ENCODE assay signal across 32 cellular contexts in the genomic region with DNA sequence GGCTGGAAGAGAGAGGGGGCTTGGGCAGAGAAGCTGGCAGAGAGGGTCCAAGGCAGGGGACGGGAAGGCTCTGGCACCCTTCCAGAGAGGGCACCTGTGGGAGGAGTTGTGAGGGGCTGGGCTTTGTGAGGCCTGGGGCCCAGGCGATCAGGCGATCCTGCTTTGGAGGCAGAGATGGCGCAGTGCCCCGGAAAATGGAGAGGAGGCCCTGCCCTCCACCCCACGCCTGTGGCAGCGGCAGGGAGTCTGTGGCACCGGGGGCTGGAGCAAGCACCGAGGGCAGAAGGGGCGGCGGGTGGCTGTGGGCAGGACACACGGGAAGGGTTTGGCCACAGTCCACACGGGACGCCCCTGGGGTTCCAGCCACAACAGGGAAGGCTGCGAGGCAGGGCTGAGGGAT. TPM values are rescaled to one million over a fixed set of nuclear protein-coding genes. Genes with fewer than 3 reads are reported as not detected.
"Had no signal": no experiment of that assay in that cellular context is flagged by ENCODE, and none has a peak within 500 bp of the region (broad histone marks: within the 10 kb centered on the region; RNA-seq: fewer than 3 reads in every experiment).

No MANE protein-coding gene starts in this region.

- H3K27ac ChIP-seq: adrenal gland, ascending aorta, body of pancreas, SK-N-MC, VCaP had no signal

- H3K4me3 Mint-ChIP-seq: activated CD4-positive, alpha-beta memory T cell treated with anti-CD3 and anti-CD28 coated beads, Interleukin-2, amount 10 ng/mL, durations not matched to agents 7 days and 5 days; activated CD4-positive, alpha-beta T cell treated with anti-CD3 and anti-CD28 coated beads for 36 hours; activated naive CD8-positive, alpha-beta T cell treated with anti-CD3 and anti-CD28 coated beads, Interleukin-2, amount 10 ng/mL, durations not matched to agents 7 days and 5 days; activated T-cell treated with anti-CD3 and anti-CD28 coated beads, Interleukin-2, amount 50 U/mL, for 72 hours; T-cell had no signal

- DNase-seq: activated CD4-positive, alpha-beta memory T cell treated with anti-CD3 and anti-CD28 coated beads, Interleukin-2, amount 10 ng/mL, durations not matched to agents 7 days and 5 days; activated CD4-positive, alpha-beta T cell treated with anti-CD3 and anti-CD28 coated beads for 36 hours; activated CD4-positive, alpha-beta T cell treated with anti-CD3 and anti-CD28 coated beads, Interleukin-2, amount 50 U/mL, for 1 hour; activated naive CD4-positive, alpha-beta T cell treated with anti-CD3 and anti-CD28 coated beads, Interleukin-2, amount 50 U/mL, for 16 hours; activated naive CD8-positive, alpha-beta T cell treated with anti-CD3 and anti-CD28 coated beads, Interleukin-2, amount 10 ng/mL, durations not matched to agents 7 days and 5 days; activated T-cell treated with anti-CD3 and anti-CD28 coated beads for 4 hours; activated T-cell treated with anti-CD3 and anti-CD28 coated beads, Interleukin-2, amount 50 U/mL, for 72 hours; adrenal gland; body of pancreas; central memory CD4-positive, alpha-beta T cell; KG1; NCI-H1048; NCI-H146; NCI-H1930; NCI-H2171; NCI-H2227 treated with DMSO at 0.1 percent for 48 hours; NCI-H526; NCI-H82; RPMI8226; T-cell; T-helper 2 cell; T1000 had no signal

- ATAC-seq: activated CD4-positive, alpha-beta T cell treated with anti-CD3 and anti-CD28 coated beads for 36 hours; activated T-cell treated with anti-CD3 and anti-CD28 coated beads, Interleukin-2, amount 50 U/mL, for 72 hours; body of pancreas; Panc1; Right ventricle myocardium inferior; T-cell had no signal

- H3K27me3 ChIP-seq: adrenal gland, ascending aorta, body of pancreas had no signal

- H3K36me3 Mint-ChIP-seq: activated naive CD8-positive, alpha-beta T cell treated with anti-CD3 and anti-CD28 coated beads, Interleukin-2, amount 10 ng/mL, durations not matched to agents 7 days and 5 days; T-cell had no signal

- H3K27ac Mint-ChIP-seq: activated CD4-positive, alpha-beta memory T cell treated with anti-CD3 and anti-CD28 coated beads, Interleukin-2, amount 10 ng/mL, durations not matched to agents 7 days and 5 days; activated CD4-positive, alpha-beta T cell treated with anti-CD3 and anti-CD28 coated beads for 36 hours; activated naive CD8-positive, alpha-beta T cell treated with anti-CD3 and anti-CD28 coated beads, Interleukin-2, amount 10 ng/mL, durations not matched to agents 7 days and 5 days; activated T-cell treated with anti-CD3 and anti-CD28 coated beads, Interleukin-2, amount 50 U/mL, for 72 hours; T-cell had no signal

- H3K4me3 ChIP-seq: adrenal gland, ascending aorta, body of pancreas, SK-N-MC had no signal

- H3K27me3 Mint-ChIP-seq: activated CD4-positive, alpha-beta T cell treated with anti-CD3 and anti-CD28 coated beads for 36 hours; T-cell had no signal

- H3K4me1 ChIP-seq: adrenal gland, ascending aorta, body of pancreas had no signal

- H3K36me3 ChIP-seq: adrenal gland, ascending aorta had no signal

- H3K9me3 ChIP-seq: adrenal gland, ascending aorta, body of pancreas had no signal

- H3K4me1 Mint-ChIP-seq: activated CD4-positive, alpha-beta T cell treated with anti-CD3 and anti-CD28 coated beads for 36 hours had no signal

- H3K9me3 Mint-ChIP-seq: activated CD4-positive, alpha-beta memory T cell treated with anti-CD3 and anti-CD28 coated beads, Interleukin-2, amount 10 ng/mL, durations not matched to agents 7 days and 5 days; activated naive CD8-positive, alpha-beta T cell treated with anti-CD3 and anti-CD28 coated beads, Interleukin-2, amount 10 ng/mL, durations not matched to agents 7 days and 5 days; activated T-cell treated with anti-CD3 and anti-CD28 coated beads, Interleukin-2, amount 50 U/mL, for 72 hours; T-cell had no signal

RNA-seq across cellular contexts. Expression of a gene that starts 36.5 kb away (rescaled TPM):
- total RNA-seq: activated CD4-positive, alpha-beta memory T cell treated with anti-CD3 and anti-CD28 coated beads, Interleukin-2, amount 10 ng/mL, durations not matched to agents 7 days and 5 days; activated CD4-positive, alpha-beta T cell treated with anti-CD3 and anti-CD28 coated beads for 36 hours; activated CD8-positive, alpha-beta memory T cell treated with anti-CD3 and anti-CD28 coated beads for 36 hours; activated naive CD8-positive, alpha-beta T cell treated with anti-CD3 and anti-CD28 coated beads, Interleukin-2, amount 10 ng/mL, durations not matched to agents 7 days and 5 days; bronchial epithelial cell; LHCN-M2; M059J; NCI-H460 had no signal
